In genomic region chr2:2572393-2573204, GRCh38 we compare ENCODE assay signal across 23 cellular contexts.
DNase-seq lines count a peak whose midpoint lies in the region; ATAC-seq, FAIRE-seq and TF ChIP-seq lines count a peak whose summit lies in the region.
"Had no signal": no experiment of that assay in that cellular context is flagged by ENCODE, and none has a peak within 500 bp of the region (broad histone marks: within the 10 kb centered on the region; RNA-seq: fewer than 3 reads in every experiment).

No MANE protein-coding gene starts in this region.

- no peak overlapping the region for H3K27ac Mint-ChIP-seq in activated T-helper 17 cell treated with anti-CD3 and anti-CD28 coated beads, Interleukin-2, amount 50 U/mL, for 72 hours
- H3K27ac Mint-ChIP-seq: B cell; CD8-positive, alpha-beta memory T cell; GM23338 had no signal

- FAIRE-seq in HTR-8/SVneo (lab: Jason Lieb, UNC) (peak; percentile 100), urothelium cell line (lab: Jason Lieb, UNC) (peak; percentile 98)
- FAIRE-seq: GM18507, RCC 7860 had no signal

- no peak for TF ChIP-seq CTCF in coronary artery (IDR thresholded peaks at IDR 0.05)

- intact Hi-C loops in posterior vena cava (cut with DNase I) = no loop called here

- ATAC-seq in activated T-helper 17 cell treated with anti-CD3 and anti-CD28 coated beads, Interleukin-2, amount 50 U/mL, for 72 hours (replicated peaks) = no peak
- ATAC-seq: GM23338 had no signal

- no peaks in the 10 kb centered on the region for H3K4me1 Mint-ChIP-seq in activated T-helper 17 cell treated with anti-CD3 and anti-CD28 coated beads, Interleukin-2, amount 50 U/mL, for 72 hours
- H3K4me1 Mint-ChIP-seq: B cell; CD8-positive, alpha-beta memory T cell; GM23338 had no signal

- H3K27me3 Mint-ChIP-seq in activated T-helper 17 cell treated with anti-CD3 and anti-CD28 coated beads, Interleukin-2, amount 50 U/mL, for 72 hours = no peaks in the 10 kb centered on the region
- H3K27me3 Mint-ChIP-seq: B cell had no signal

- no peaks in the 10 kb centered on the region for H3K36me3 Mint-ChIP-seq in activated T-helper 17 cell treated with anti-CD3 and anti-CD28 coated beads, Interleukin-2, amount 50 U/mL, for 72 hours (ENCODE audit: low read depth)

- no peak overlapping the region for H3K4me3 Mint-ChIP-seq in activated T-helper 17 cell treated with anti-CD3 and anti-CD28 coated beads, Interleukin-2, amount 50 U/mL, for 72 hours
- H3K4me3 Mint-ChIP-seq: B cell; CD8-positive, alpha-beta memory T cell; GM23338 had no signal

- no peak for DNase-seq in HTR-8/SVneo (ENCODE audit: insufficient read length, low spot score)
- peak; percentile 43 for DNase-seq in coronary artery (ENCODE audit: low spot score)
- DNase-seq in mesenteric fat pad (ENCODE audit: low spot score) = peak; percentile 24
- DNase-seq in urothelium cell line (ENCODE audit: low spot score) = no peak
- DNase-seq in mucosa of gallbladder (ENCODE audit: low spot score) = no peak
- no peak for DNase-seq in posterior vena cava (ENCODE audit: low spot score)
- DNase-seq: CD8-positive, alpha-beta memory T cell; DND-41; HCEC 1CT; MG63; NCI-H2029; NCI-H446; NCI-H524 treated with DMSO at 0.1 percent for 48 hours; NCI-H774; SIG-M5 had no signal

- no peaks in the 10 kb centered on the region for H3K9me3 Mint-ChIP-seq in activated T-helper 17 cell treated with anti-CD3 and anti-CD28 coated beads, Interleukin-2, amount 50 U/mL, for 72 hours
- H3K9me3 Mint-ChIP-seq: GM23338 had no signal

- H3K4me3 ChIP-seq in coronary artery = no peak overlapping the region
- H3K4me3 ChIP-seq: GM23338, MG63, SK-N-MC had no signal

- no peak overlapping the region for H3K27ac ChIP-seq in coronary artery
- H3K27ac ChIP-seq: C4-2B, HL-60, SK-N-MC had no signal

Comparison
In these comparisons a context has a peak if more than half of its experiments do, and no peak if none do; other contexts are left out.
1. DNase-seq: peak in coronary artery (single experiment) and mesenteric fat pad (single experiment); none in HTR-8/SVneo (single experiment), urothelium cell line (single experiment), mucosa of gallbladder (single experiment) and posterior vena cava (single experiment).